1 cellular context compared by ENCODE assay signal in the genomic region with DNA sequence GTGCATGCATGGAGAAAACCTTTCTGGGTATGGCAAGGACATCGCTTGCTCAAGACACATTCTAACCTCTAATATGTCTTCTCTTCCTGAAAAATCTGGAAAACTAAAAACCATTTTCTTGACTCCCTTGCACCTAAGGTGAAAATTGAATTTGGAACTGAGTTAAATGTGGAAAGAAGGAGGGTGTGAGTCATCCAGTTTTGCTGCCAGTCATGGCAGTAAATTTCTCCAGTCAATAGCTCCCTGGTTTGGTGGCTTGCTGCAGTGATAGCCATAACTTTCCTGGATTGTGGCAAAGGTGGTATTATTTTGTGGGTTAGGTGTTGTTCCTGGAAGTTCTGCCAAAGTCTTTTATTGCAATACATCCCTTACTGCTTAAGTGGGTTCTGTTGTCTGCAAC.
A peak's percentile ranks its signal among the peaks of the same experiment; 100 is the strongest.
TF ChIP-seq lines count a peak whose summit lies in the region.

No MANE protein-coding gene starts in this region.

TF ChIP-seq in SK-N-SH, 30 proteins besides CTCF, POLR2A, EP300 and RAD21 (continued from another document):
- TF ChIP-seq, protein P1, sequence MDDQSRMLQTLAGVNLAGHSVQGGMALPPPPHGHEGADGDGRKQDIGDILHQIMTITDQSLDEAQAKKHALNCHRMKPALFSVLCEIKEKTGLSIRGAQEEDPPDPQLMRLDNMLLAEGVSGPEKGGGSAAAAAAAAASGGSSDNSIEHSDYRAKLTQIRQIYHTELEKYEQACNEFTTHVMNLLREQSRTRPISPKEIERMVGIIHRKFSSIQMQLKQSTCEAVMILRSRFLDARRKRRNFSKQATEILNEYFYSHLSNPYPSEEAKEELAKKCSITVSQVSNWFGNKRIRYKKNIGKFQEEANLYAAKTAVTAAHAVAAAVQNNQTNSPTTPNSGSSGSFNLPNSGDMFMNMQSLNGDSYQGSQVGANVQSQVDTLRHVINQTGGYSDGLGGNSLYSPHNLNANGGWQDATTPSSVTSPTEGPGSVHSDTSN (IDR thresholded peaks at IDR 0.05), result peak; percentile 40; the same call in 1 of the 2 replicates
- peak; percentile 19; the same call in 1 of the 2 replicates for TF ChIP-seq FOSL2 (IDR thresholded peaks at IDR 0.05; ENCODE audit: borderline replicate concordance, low read depth)
TF ChIP-seq in SK-N-SH: peak in this region for 2.
